1 cellular context compared by ENCODE assay signal in genomic region chr21:17523007-17523451, GRCh38.
TF ChIP-seq lines count a peak whose summit lies in the region.

No MANE protein-coding gene starts in this region.

TF ChIP-seq in HepG2, 621 proteins besides CTCF, POLR2A, EP300 and RAD21 (continued from another document and continues in another):
- TF ChIP-seq HNF1A (IDR thresholded peaks at IDR 0.05; ENCODE audit: low read depth) = peak; percentile 90
- TF ChIP-seq HNF1A (CRISPR knock-in tag; IDR thresholded peaks at IDR 0.05; ENCODE audit: borderline replicate concordance) = peak; percentile 96
- TF ChIP-seq HIC2 (CRISPR knock-in tag; IDR thresholded peaks at IDR 0.05; ENCODE audit: low read depth) = no peak; the same call in 1 of the 2 replicates
- peak in 1 of 2 experiments; percentile 88; a peak in 2 of 4 replicates for TF ChIP-seq ATF4 (CRISPR knock-in tag; IDR thresholded peaks at IDR 0.05)
- no peak for TF ChIP-seq SP2 (CRISPR knock-in tag; IDR thresholded peaks at IDR 0.05)
- TF ChIP-seq IRF1 (CRISPR knock-in tag; IDR thresholded peaks at IDR 0.05; ENCODE audit: low read depth) = no peak
- TF ChIP-seq RFX5 (IDR thresholded peaks at IDR 0.05; ENCODE audit: low read depth, low read length) = no peak
- TF ChIP-seq CREB1 (IDR thresholded peaks at IDR 0.05) = peak; percentile 43
- no peak; the same call in none of the 2 replicates for TF ChIP-seq CREB1 (CRISPR knock-in tag; IDR thresholded peaks at IDR 0.05)
- no peak for TF ChIP-seq ZNF251 (CRISPR knock-in tag; IDR thresholded peaks at IDR 0.05)
- peak; percentile 96 for TF ChIP-seq HDAC1 (CRISPR knock-in tag; IDR thresholded peaks at IDR 0.05)
- peak; percentile 81; the same call in 1 of the 2 replicates for TF ChIP-seq EHMT2 (IDR thresholded peaks at IDR 0.05; ENCODE audit: borderline replicate concordance, low read depth, low read length)
- TF ChIP-seq KLF12 (CRISPR knock-in tag; IDR thresholded peaks at IDR 0.05; ENCODE audit: borderline replicate concordance) = peak; percentile 34; the same call in 1 of the 2 replicates
- TF ChIP-seq ZZZ3 (CRISPR knock-in tag; IDR thresholded peaks at IDR 0.05; ENCODE audit: borderline replicate concordance) = no peak
- peak; percentile 87 for TF ChIP-seq ASH2L (IDR thresholded peaks at IDR 0.05; ENCODE audit: insufficient read length, low read depth, low read length)
- peak; percentile 46; the same call in 1 of the 2 replicates for TF ChIP-seq YEATS2 (CRISPR knock-in tag; IDR thresholded peaks at IDR 0.05; ENCODE audit: borderline replicate concordance)
- TF ChIP-seq ZNF276 (CRISPR knock-in tag; IDR thresholded peaks at IDR 0.05; ENCODE audit: low read depth) = no peak
- TF ChIP-seq NONO (IDR thresholded peaks at IDR 0.05) = no peak
- peak; percentile 86 for TF ChIP-seq NONO (CRISPR knock-in tag; conservative IDR thresholded peaks at IDR 0.05)
- no peak for TF ChIP-seq ATRX (CRISPR knock-in tag; IDR thresholded peaks at IDR 0.05; ENCODE audit: borderline replicate concordance)
- TF ChIP-seq ATF7 (IDR thresholded peaks at IDR 0.05) = peak; percentile 56; the same call in 1 of the 2 replicates
- TF ChIP-seq ATF7 (CRISPR knock-in tag; IDR thresholded peaks at IDR 0.05) = peak; percentile 73; the same call in 1 of the 2 replicates
- TF ChIP-seq GMEB2 (CRISPR knock-in tag; IDR thresholded peaks at IDR 0.05; ENCODE audit: low read depth) = no peak
- peak; percentile 89 for TF ChIP-seq ZNF644 (CRISPR knock-in tag; IDR thresholded peaks at IDR 0.05; ENCODE audit: low read depth)
- TF ChIP-seq ZNF670 (CRISPR knock-in tag; IDR thresholded peaks at IDR 0.05; ENCODE audit: borderline replicate concordance) = peak; percentile 91; the same call in 1 of the 2 replicates
- TF ChIP-seq ZBTB44 (CRISPR knock-in tag; IDR thresholded peaks at IDR 0.05) = no peak
- no peak for TF ChIP-seq ZNF646 (CRISPR knock-in tag; IDR thresholded peaks at IDR 0.05)
- TF ChIP-seq SAP130 (CRISPR knock-in tag; IDR thresholded peaks at IDR 0.05; ENCODE audit: low read depth) = peak; percentile 98
- TF ChIP-seq MXD3 (CRISPR knock-in tag; IDR thresholded peaks at IDR 0.05) = no peak
- TF ChIP-seq TGIF2 (CRISPR knock-in tag; IDR thresholded peaks at IDR 0.05) = peak; percentile 95
- no peak for TF ChIP-seq ZSCAN30 (CRISPR knock-in tag; IDR thresholded peaks at IDR 0.05)
- TF ChIP-seq ZNF749 (CRISPR knock-in tag; IDR thresholded peaks at IDR 0.05; ENCODE audit: borderline replicate concordance) = no peak; the same call in 1 of the 2 replicates
- TF ChIP-seq ZNF597 (CRISPR knock-in tag; IDR thresholded peaks at IDR 0.05) = no peak
- TF ChIP-seq ZBTB43 (CRISPR knock-in tag; conservative IDR thresholded peaks at IDR 0.05) = peak; percentile 95
- TF ChIP-seq ZNF205 (CRISPR knock-in tag; IDR thresholded peaks at IDR 0.05) = peak; percentile 90; the same call in 1 of the 2 replicates
